In the genomic region with DNA sequence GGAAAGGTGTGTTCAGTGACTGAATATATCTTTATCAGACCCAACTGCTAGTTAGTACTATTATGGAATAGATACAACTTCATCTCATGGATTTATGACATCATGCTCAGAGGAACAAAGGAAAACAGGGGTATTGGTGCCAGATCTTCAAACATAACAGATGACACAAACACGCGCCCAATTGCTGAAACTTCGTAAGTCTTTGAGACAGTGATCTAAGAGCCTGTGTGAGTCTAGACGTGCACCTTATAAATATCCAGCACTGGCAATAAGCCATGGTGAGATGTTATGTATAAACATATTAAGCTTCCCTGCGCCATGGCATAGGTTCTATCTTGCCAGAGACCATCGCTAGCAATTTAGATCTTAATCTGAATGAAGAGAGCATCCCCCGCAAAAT, we compare ENCODE assay signal across 12 cellular contexts.
"Had no signal": no experiment of that assay in that cellular context is flagged by ENCODE, and none has a peak within 500 bp of the region (broad histone marks: within the 10 kb centered on the region; RNA-seq: fewer than 3 reads in every experiment).

No MANE protein-coding gene starts in this region.

- H3K9me3 Mint-ChIP-seq: activated CD4-positive, alpha-beta memory T cell treated with anti-CD3 and anti-CD28 coated beads for 36 hours; activated naive CD8-positive, alpha-beta T cell treated with anti-CD3 and anti-CD28 coated beads, Interleukin-2, amount 10 ng/mL, durations not matched to agents 7 days and 5 days; activated T-cell treated with anti-CD3 and anti-CD28 coated beads, Interleukin-2, amount 50 U/mL, for 4 hours had no signal

- H3K4me3 Mint-ChIP-seq: activated CD4-positive, alpha-beta memory T cell treated with anti-CD3 and anti-CD28 coated beads for 36 hours; activated naive CD8-positive, alpha-beta T cell treated with anti-CD3 and anti-CD28 coated beads, Interleukin-2, amount 10 ng/mL, durations not matched to agents 7 days and 5 days; activated T-cell treated with anti-CD3 and anti-CD28 coated beads, Interleukin-2, amount 50 U/mL, for 4 hours had no signal

- H3K4me1 ChIP-seq: parathyroid adenoma had no signal

- H3K9ac ChIP-seq: parathyroid adenoma had no signal

- H3K4me3 ChIP-seq: gastroesophageal sphincter, upper lobe of left lung had no signal

- H3K36me3 Mint-ChIP-seq: activated CD4-positive, alpha-beta memory T cell treated with anti-CD3 and anti-CD28 coated beads for 36 hours; activated naive CD8-positive, alpha-beta T cell treated with anti-CD3 and anti-CD28 coated beads, Interleukin-2, amount 10 ng/mL, durations not matched to agents 7 days and 5 days had no signal

- ATAC-seq: gastroesophageal sphincter, right cardiac atrium had no signal

- H3K27ac Mint-ChIP-seq: activated CD4-positive, alpha-beta memory T cell treated with anti-CD3 and anti-CD28 coated beads for 36 hours; activated naive CD8-positive, alpha-beta T cell treated with anti-CD3 and anti-CD28 coated beads, Interleukin-2, amount 10 ng/mL, durations not matched to agents 7 days and 5 days had no signal

- H3K27ac ChIP-seq: parathyroid adenoma, upper lobe of left lung had no signal

- H3K27me3 Mint-ChIP-seq: activated CD4-positive, alpha-beta memory T cell treated with anti-CD3 and anti-CD28 coated beads for 36 hours had no signal

- H3K9me3 ChIP-seq: gastroesophageal sphincter, upper lobe of left lung had no signal

- H3K27me3 ChIP-seq: gastroesophageal sphincter, upper lobe of left lung had no signal

- DNase-seq: activated CD4-positive, alpha-beta T cell treated with anti-CD3 and anti-CD28 coated beads for 1 hour; activated naive CD8-positive, alpha-beta T cell treated with anti-CD3 and anti-CD28 coated beads, Interleukin-2, amount 10 ng/mL, durations not matched to agents 7 days and 5 days; activated T-cell treated with anti-CD3 and anti-CD28 coated beads, Interleukin-2, amount 50 U/mL, for 4 hours; aorta; right cardiac atrium; stimulated activated CD4-positive, alpha-beta T cell treated with anti-CD3 and anti-CD28 coated beads, Interleukin-2, amount 100 ng/mL, for 24 hours; stimulated activated naive CD4-positive, alpha-beta T cell; T-helper 9 cell; upper lobe of left lung had no signal
